Comparison of ENCODE assay signal across 18 cellular contexts in the genomic region with DNA sequence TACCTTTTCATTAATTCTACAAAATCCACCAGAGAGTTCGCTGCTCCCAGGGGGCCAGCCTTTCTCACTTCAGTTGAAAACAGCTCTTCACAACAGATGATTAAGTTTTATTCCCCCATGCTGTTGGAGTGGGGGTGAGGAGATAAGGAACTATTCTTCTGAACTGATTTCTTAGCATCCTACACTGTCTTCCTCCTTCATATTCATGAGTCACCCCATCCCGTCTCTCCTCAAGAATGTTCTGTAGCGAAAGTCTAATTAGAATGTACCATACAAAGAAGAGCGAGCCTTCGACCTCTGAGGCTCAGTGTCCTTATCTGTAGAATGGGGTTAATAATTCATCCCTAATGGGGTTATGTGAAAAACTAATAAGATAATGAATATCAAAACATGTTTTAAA.
"Had no signal": no experiment of that assay in that cellular context is flagged by ENCODE, and none has a peak within 500 bp of the region (broad histone marks: within the 10 kb centered on the region; RNA-seq: fewer than 3 reads in every experiment).

No MANE protein-coding gene starts in this region.

- ATAC-seq: activated CD4-positive, CD25-positive, alpha-beta regulatory T cell treated with anti-CD3 and anti-CD28 coated beads, Interleukin-2, amount 50 U/mL, for 24 hours; activated T-cell treated with anti-CD3 and anti-CD28 coated beads, Interleukin-2, amount 50 U/mL, for 72 hours; lower lobe of right lung; psoas muscle; sciatic nerve had no signal

- FAIRE-seq: bronchial epithelial cell, frontal cortex, kidney had no signal

- H3K27ac ChIP-seq: lower lobe of right lung, psoas muscle had no signal

- H3K4me1 ChIP-seq: lower lobe of right lung had no signal

- H3K36me3 ChIP-seq: lower lobe of right lung had no signal

- H3K9me3 ChIP-seq: lower lobe of right lung, psoas muscle had no signal

- DNase-seq: activated CD4-positive, alpha-beta T cell treated with anti-CD3 and anti-CD28 coated beads, Interleukin-2, amount 50 U/mL, for 4 hours; activated gamma-delta T cell treated with Interleukin-2 at 50 U/mL for 16 hours; activated naive CD8-positive, alpha-beta T cell treated with anti-CD3 and anti-CD28 coated beads for 36 hours; activated T-cell treated with anti-CD3 and anti-CD28 coated beads, Interleukin-2, amount 50 U/mL, for 72 hours; anterior cingulate cortex; kidney; lower lobe of right lung; naive B cell; occipital lobe; psoas muscle; stimulated activated CD4-positive, alpha-beta T cell treated with anti-CD3 and anti-CD28 coated beads, Interleukin-12 subunit alpha, Interleukin-12 subunit beta, amount 100 ng/mL, for 4 hours; stimulated activated naive CD4-positive, alpha-beta T cell; substantia nigra; trophoblast cell had no signal

- H3K4me3 ChIP-seq: lower lobe of right lung, psoas muscle had no signal
